ENCODE assay signal across 10 cellular contexts in the genomic region with DNA sequence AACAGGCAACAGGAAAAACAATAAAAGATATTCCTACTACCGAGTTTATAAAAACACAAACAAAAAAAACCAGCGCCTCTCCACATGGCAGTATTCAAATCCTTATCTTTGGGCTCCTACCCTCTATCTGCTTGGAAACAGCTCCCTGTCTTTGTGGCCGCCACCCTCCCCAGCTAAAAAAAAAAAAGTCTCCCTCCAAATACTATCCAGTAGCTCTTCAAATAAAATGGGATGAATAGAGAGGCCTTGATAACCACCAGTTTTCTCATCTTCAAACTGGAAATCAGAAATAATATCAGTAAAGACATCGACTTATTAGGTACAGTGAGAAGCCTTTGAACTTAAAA.
DNase-seq lines count a peak whose midpoint lies in the region; ATAC-seq and TF ChIP-seq lines count a peak whose summit lies in the region.
"Had no signal": no experiment of that assay in that cellular context is flagged by ENCODE, and none has a peak within 500 bp of the region (broad histone marks: within the 10 kb centered on the region; RNA-seq: fewer than 3 reads in every experiment).

No MANE protein-coding gene starts in this region.

- ATAC-seq in gastroesophageal sphincter (no peak), psoas muscle (no peak), GM18498 (IDR thresholded peaks at IDR 0.05; ENCODE audit: unreplicated experiment) (no peak), HG02623 (IDR thresholded peaks at IDR 0.05; ENCODE audit: unreplicated experiment) (no peak)

- 74 to 77% methylated on average over 4 of the region's 4 CpGs for WGBS in gastroesophageal sphincter (ENCODE audit: low coverage in 1 of 2), 2 donors
- WGBS in psoas muscle, 3 donors, result 69 to 73% (median 71%) methylated on average over 4 of the region's 4 CpGs

- TF ChIP-seq POLR2A in gastroesophageal sphincter (IDR thresholded peaks at IDR 0.05), result no peak

- no peak for DNase-seq in SJCRH30
- no peak for DNase-seq in psoas muscle
- no peak for DNase-seq in A172 (ENCODE audit: low spot score)
- no peak for DNase-seq in head of caudate nucleus
- DNase-seq: cortex of kidney, NCI-H1694 treated with DMSO at 0.1 percent for 48 hours had no signal

- H3K27ac ChIP-seq in C4-2B (peak overlapping the region; percentile 85), SJCRH30 (peak overlapping the region; percentile 74), gastroesophageal sphincter (peak overlapping the region; percentile 90 to 99 (median 92)), psoas muscle (peak overlapping the region; percentile 75)

- H3K36me3 ChIP-seq in SJCRH30 (no peaks in the 10 kb centered on the region), gastroesophageal sphincter (no peaks in the 10 kb centered on the region), psoas muscle (ENCODE audit: insufficient read depth in 1 of 2, low read depth in 1 of 2) (no peaks in the 10 kb centered on the region)

- peak overlapping the region; percentile 50 for H3K4me3 ChIP-seq in SJCRH30
- peak overlapping the region in 1 of 2 donors; percentile 49 for H3K4me3 ChIP-seq in gastroesophageal sphincter
- H3K4me3 ChIP-seq in psoas muscle, result no peak overlapping the region

- H3K9me3 ChIP-seq in SJCRH30 (replicated peaks), result no peaks in the 10 kb centered on the region
- no peaks in the 10 kb centered on the region for H3K9me3 ChIP-seq in gastroesophageal sphincter
- H3K9me3 ChIP-seq in psoas muscle, result no peaks in the 10 kb centered on the region

- intact Hi-C loops in psoas muscle (cut with DNase I) (loop anchor here in 1 of 2 donors (10.0 kb wide), 1 partner anchor 100 kb away; a partner anchor contains a TSS), head of caudate nucleus (cut with DNase I) (no loop called here)

- no peak for TF ChIP-seq EP300 in gastroesophageal sphincter (IDR thresholded peaks at IDR 0.05)

- H3K4me1 ChIP-seq in SJCRH30 (peaks cover 22% of the 10 kb centered on the region), gastroesophageal sphincter (peaks cover 6 to 73% (median 22%) of the 10 kb centered on the region in 3 donors), psoas muscle (peaks cover 33% of the 10 kb centered on the region)

- H3K27me3 ChIP-seq in SJCRH30 (no peaks in the 10 kb centered on the region), gastroesophageal sphincter (no peaks in the 10 kb centered on the region), psoas muscle (ENCODE audit: insufficient read depth in 3 of 3, low read length in 2 of 3) (no peaks in the 10 kb centered on the region)

- TF ChIP-seq CTCF in C4-2B (conservative IDR thresholded peaks at IDR 0.05) (no peak), gastroesophageal sphincter (IDR thresholded peaks at IDR 0.05) (no peak), psoas muscle (IDR thresholded peaks at IDR 0.05) (no peak)
